In genomic region chr2:64934530-64934929, GRCh38 we compare ENCODE assay signal across 23 cellular contexts. TPM values are rescaled to one million over a fixed set of nuclear protein-coding genes. Genes with fewer than 3 reads are reported as not detected.
DNase-seq lines count a peak whose midpoint lies in the region; ATAC-seq, FAIRE-seq and TF ChIP-seq lines count a peak whose summit lies in the region.
"Had no signal": no experiment of that assay in that cellular context is flagged by ENCODE, and none has a peak within 500 bp of the region (broad histone marks: within the 10 kb centered on the region; RNA-seq: fewer than 3 reads in every experiment).

No MANE protein-coding gene starts in this region.

- H3K9me2 ChIP-seq in PC-3 (replicated peaks; ENCODE audit: low read length) = no peaks in the 10 kb centered on the region

- H3K4me2 ChIP-seq in PC-3 (ENCODE audit: low read length) (no peak overlapping the region), keratinocyte (ENCODE audit: control insufficient read depth, extremely low read depth, insufficient read depth, low read depth, low read length) (peak overlapping the region; percentile 8)
- H3K4me2 ChIP-seq: neural progenitor cell, smooth muscle cell had no signal

- H3K79me2 ChIP-seq in PC-3 (ENCODE audit: low read length) (no peaks in the 10 kb centered on the region), keratinocyte (ENCODE audit: control insufficient read depth, insufficient read depth, low read length) (no peaks in the 10 kb centered on the region)

- CTCF ChIA-PET in PC-3 (lab: Charles Lee) = interaction anchor here (1.1 kb wide), 1 partner anchor 17 kb away, joined by 4 read pairs; no protein-coding TSS in a partner anchor

- no peaks in the 10 kb centered on the region for H3K9me1 ChIP-seq in keratinocyte (ENCODE audit: control insufficient read depth, extremely low read depth, insufficient read depth, low read length)

- H3K4me3 ChIP-seq in PC-3 (ENCODE audit: low read length) = no peak overlapping the region
- H3K4me3 ChIP-seq in keratinocyte (ENCODE audit: control insufficient read depth in 2 of 3, extremely low read depth in 1 of 3, insufficient read depth in 2 of 3, low read depth in 1 of 3, low read length in 3 of 3) = no peak overlapping the region
- no peak overlapping the region for H3K4me3 ChIP-seq in aorta (ENCODE audit: low read length in 2 of 2)
- H3K4me3 ChIP-seq: left ventricle myocardium inferior, neural progenitor cell, smooth muscle cell had no signal

- no peaks in the 10 kb centered on the region for H3K9me3 ChIP-seq in PC-3 (ENCODE audit: low read length)
- H3K9me3 ChIP-seq in keratinocyte (ENCODE audit: control insufficient read depth, low read depth, low read length) = no peaks in the 10 kb centered on the region
- H3K9me3 ChIP-seq in aorta (ENCODE audit: control insufficient read depth, low read length) = no peaks in the 10 kb centered on the region
- H3K9me3 ChIP-seq: left ventricle myocardium inferior had no signal

- intact Hi-C loops in PC-3 (cut with micrococcal nuclease) = no loop called here
- intact Hi-C loops in aorta (cut with DNase I) = no loop called here

- BruUV-seq in PC-3 (replicated peaks; lab: Mats Ljungman, UMichigan) = no TSS peak

- WGBS in aorta, 2 donors = 88 to 96% methylated on average over 4 of the region's 4 CpGs

- H3K27ac ChIP-seq in PC-3 (ENCODE audit: low read length) (no peak overlapping the region), keratinocyte (ENCODE audit: control insufficient read depth, insufficient read depth, low read length) (no peak overlapping the region), aorta (ENCODE audit: low read depth in 1 of 2, low read length in 2 of 2) (no peak overlapping the region)
- H3K27ac ChIP-seq: 22Rv1, left ventricle myocardium inferior, neural progenitor cell had no signal

- no peaks in the 10 kb centered on the region for H3F3A ChIP-seq in PC-3 (ENCODE audit: low read length, unreplicated experiment)

- H2AFZ ChIP-seq in PC-3 (ENCODE audit: low read length) (no peak overlapping the region), keratinocyte (ENCODE audit: control insufficient read depth, low read length) (no peak overlapping the region)
- H2AFZ ChIP-seq: neural progenitor cell had no signal

- H3K4me1 ChIP-seq in PC-3 (ENCODE audit: insufficient read depth, low read length) (no peaks in the 10 kb centered on the region), keratinocyte (ENCODE audit: control insufficient read depth, extremely low read depth, insufficient read depth, low read length) (peaks cover 10% of the 10 kb centered on the region), aorta (ENCODE audit: control insufficient read depth in 1 of 2, insufficient read depth in 2 of 2, low read length in 2 of 2) (no peaks in the 10 kb centered on the region)
- H3K4me1 ChIP-seq: left ventricle myocardium inferior had no signal

- H4K20me1 ChIP-seq in PC-3 (ENCODE audit: low read length) = no peaks in the 10 kb centered on the region
- H4K20me1 ChIP-seq in keratinocyte (ENCODE audit: control insufficient read depth, extremely low read depth, insufficient read depth, low read length) = no peaks in the 10 kb centered on the region

- DNase-seq in NCI-H82 (lab: John Stamatoyannopoulos, UW) (peak; percentile 51), NCI-H82 treated with DMSO at 0.1 percent for 48 hours (lab: John Stamatoyannopoulos, UW; ENCODE audit: unreplicated experiment) (no peak), PC-3 (peak; percentile 22), keratinocyte (ENCODE audit: low read depth, low spot score) (no peak), urothelium cell line (ENCODE audit: low spot score) (no peak), omental fat pad (ENCODE audit: low spot score) (no peak), aorta (no peak)
- DNase-seq: activated CD4-positive, alpha-beta T cell treated with anti-CD3 and anti-CD28 coated beads for 48 hours; activated naive CD8-positive, alpha-beta T cell treated with anti-CD3 and anti-CD28 coated beads, Interleukin-2, amount 10 ng/mL, durations not matched to agents 7 days and 5 days; AML-193; DMS79; effector memory CD4-positive, alpha-beta T cell; glutamatergic neuron; left ventricle myocardium inferior; NCI-H1930; NCI-H345; stimulated activated CD4-positive, alpha-beta T cell treated with anti-CD3 and anti-CD28 coated beads, Interleukin-2, amount 100 ng/mL, for 48 hours had no signal

- POLR2A ChIA-PET in PC-3 (lab: Charles Lee; ENCODE audit: unreplicated experiment) = no interaction called here

- peaks cover 9% of the 10 kb centered on the region; the same call in 1 of the 2 replicates for H3K27me3 ChIP-seq in PC-3 (ENCODE audit: low read length)
- H3K27me3 ChIP-seq in keratinocyte (ENCODE audit: control insufficient read depth, extremely low read depth, insufficient read depth, low read length) = no peaks in the 10 kb centered on the region
- no peaks in the 10 kb centered on the region for H3K27me3 ChIP-seq in aorta (ENCODE audit: control insufficient read depth in 1 of 2, insufficient read depth in 2 of 2, low read length in 1 of 2)
- H3K27me3 ChIP-seq: neural progenitor cell had no signal

- ATAC-seq in PC-3 = peak; percentile 33; the same call in 1 of the 2 replicates
- ATAC-seq in omental fat pad (ENCODE audit: low FRiP score) = no peak
- ATAC-seq in aorta (ENCODE audit: low FRiP score) = no peak
- ATAC-seq in GM18867 (IDR thresholded peaks at IDR 0.05; ENCODE audit: unreplicated experiment) = no peak
- ATAC-seq: activated T-helper 17 cell treated with anti-CD3 and anti-CD28 coated beads, Interleukin-2, amount 50 U/mL, for 72 hours had no signal

- dilution Hi-C loops in keratinocyte (cut with MboI; ENCODE audit: extremely low pct_ligation_motif_present, low sequenced_read_pairs) = no loop called here

- FAIRE-seq in keratinocyte (lab: Jason Lieb, UNC) = peak; percentile 67
- FAIRE-seq in urothelium cell line (lab: Jason Lieb, UNC) = peak; percentile 23
- FAIRE-seq: TTC549 had no signal

- H3K36me3 ChIP-seq in PC-3 (ENCODE audit: low read depth, low read length) (no peaks in the 10 kb centered on the region), keratinocyte (ENCODE audit: control insufficient read depth in 2 of 2, extremely low read depth in 1 of 2, insufficient read depth in 2 of 2, low read length in 2 of 2) (no peaks in the 10 kb centered on the region), aorta (ENCODE audit: control insufficient read depth in 1 of 2, insufficient read depth in 2 of 2, low read length in 1 of 2) (no peaks in the 10 kb centered on the region)
- H3K36me3 ChIP-seq: left ventricle myocardium inferior, neural progenitor cell had no signal

- H3K9ac ChIP-seq in PC-3 (ENCODE audit: low read length) = no peak overlapping the region
- no peak overlapping the region for H3K9ac ChIP-seq in keratinocyte (ENCODE audit: control insufficient read depth, extremely low read depth, insufficient read depth, low read length)
- H3K9ac ChIP-seq: neural progenitor cell had no signal

- TF ChIP-seq CTCF in PC-3 (conservative IDR thresholded peaks at IDR 0.05; ENCODE audit: low read depth, low read length) = no peak
- peak in 1 of 3 experiments; percentile 28 for TF ChIP-seq CTCF in keratinocyte (optimal IDR thresholded peaks at IDR 0.05 in 1 of 3, IDR thresholded peaks at IDR 0.05 in 1 of 3, conservative IDR thresholded peaks at IDR 0.05 in 1 of 3; ENCODE audit: extremely low read depth in 1 of 3, insufficient read depth in 2 of 3, low read length in 3 of 3)
- TF ChIP-seq CTCF in omental fat pad (IDR thresholded peaks at IDR 0.05) = no peak

RNA-seq across cellular contexts. Expression of gene SLC1A4, which starts 54.7 kb away (rescaled TPM):
- total RNA-seq in PC-3 (2014; rRNA removed) (8.2 and 9.1 TPM in 2 replicates), omental fat pad (10 to 100 TPM in 1 of 4 donors, 1 to 10 TPM in 3; 6.5 to 14.4 (median 7.0) TPM), aorta (10 to 100 TPM; 22.5 to 26.4 TPM)
- polyA plus RNA-seq in keratinocyte (6.3 to 9.2 TPM (median 8.2 TPM) in 3 replicates), aorta (10 to 100 TPM in 1 of 2 donors, 1 to 10 TPM in 1; 6.9 to 13.1 TPM)
- polyA plus RNA-seq in keratinocyte (2011; ENCODE audit: low read depth) = 8.0 TPM
- polyA plus RNA-seq in keratinocyte (2011; cell fraction: cytosol; rRNA removed) = 6.0 and 7.4 TPM in 2 replicates
- polyA plus RNA-seq in keratinocyte (2011; cell fraction: nucleus; rRNA removed) = 16.6 and 17.1 TPM in 2 replicates
- polyA plus RNA-seq in keratinocyte (2012; ENCODE audit: low replicate concordance) = 8.3 and 9.0 TPM in 2 replicates
- 14.6 to 32.8 TPM (median 16.0 TPM) in 3 replicates for polyA minus RNA-seq in keratinocyte
- polyA minus RNA-seq in keratinocyte (2011; cell fraction: cytosol; rRNA and poly(A)+ RNA removed) = 16.1 TPM
- 15.9 and 19.9 TPM in 2 replicates for polyA minus RNA-seq in keratinocyte (2011; cell fraction: nucleus; rRNA and poly(A)+ RNA removed)

Comparison
In these comparisons a context has a peak if more than half of its experiments do, and no peak if none do; other contexts are left out.
1. DNase-seq: peak in NCI-H82 (single experiment) and PC-3 (single experiment); none in NCI-H82 treated with DMSO at 0.1 percent for 48 hours (single experiment), keratinocyte (single experiment), urothelium cell line (single experiment), omental fat pad (single experiment) and aorta (0 of 2).